ENCODE assay signal across 15 cellular contexts in genomic region chr1:21069549-21069948, GRCh38.
A peak's percentile ranks its signal among the peaks of the same experiment; 100 is the strongest.
DNase-seq lines count a peak whose midpoint lies in the region; ATAC-seq, FAIRE-seq and TF ChIP-seq lines count a peak whose summit lies in the region.
"Had no signal": no experiment of that assay in that cellular context is flagged by ENCODE, and none has a peak within 500 bp of the region (broad histone marks: within the 10 kb centered on the region; RNA-seq: fewer than 3 reads in every experiment).

No MANE protein-coding gene starts in this region.

- no peak for TF ChIP-seq POLR2A in gastrocnemius medialis (IDR thresholded peaks at IDR 0.05)

- H3K36me3 ChIP-seq in ACC112 (ENCODE audit: insufficient read depth, low read length) (no peaks in the 10 kb centered on the region), HUES48 (ENCODE audit: control insufficient read depth, insufficient read depth, low read length) (peaks cover 6% of the 10 kb centered on the region; the same call in 1 of the 2 replicates), mesodermal cell (ENCODE audit: control insufficient read depth, insufficient read depth, low read length) (peaks cover 21% of the 10 kb centered on the region), Caco-2 (ENCODE audit: control insufficient read depth, insufficient read depth, low read length) (no peaks in the 10 kb centered on the region), gastrocnemius medialis (no peaks in the 10 kb centered on the region)
- H3K36me3 ChIP-seq: upper lobe of right lung had no signal

- ATAC-seq in gastrocnemius medialis = no peak
- ATAC-seq: activated naive CD4-positive, alpha-beta T cell treated with anti-CD3 and anti-CD28 coated beads, Interleukin-2, amount 50 U/mL, for 72 hours; upper lobe of right lung had no signal

- in situ Hi-C loops in gastrocnemius medialis (cut with MboI; ENCODE audit: low sequenced_read_pairs in 4 of 4) (no loop called here), ACHN (cut with HindIII; ENCODE audit: low pct_ligation_motif_present, low pct_unique_long_range_greater_than_20kb, low sequenced_read_pairs) (no loop called here)

- POLR2A ChIA-PET in Caco-2 (lab: Charles Lee) = no interaction called here

- H3K36me3 Mint-ChIP-seq in Caco-2 (ENCODE audit: insufficient read depth, unreplicated experiment) = peaks cover 6% of the 10 kb centered on the region
- H3K36me3 Mint-ChIP-seq: activated naive CD4-positive, alpha-beta T cell treated with anti-CD3 and anti-CD28 coated beads, Interleukin-2, amount 50 U/mL, for 72 hours had no signal

- no peak overlapping the region for H3K27ac Mint-ChIP-seq in Caco-2 (ENCODE audit: unreplicated experiment)
- H3K27ac Mint-ChIP-seq: activated naive CD4-positive, alpha-beta T cell treated with anti-CD3 and anti-CD28 coated beads, Interleukin-2, amount 50 U/mL, for 72 hours had no signal

- FAIRE-seq in endometrium (lab: Jason Lieb, UNC) = peak; percentile 46
- FAIRE-seq: A204.1 had no signal

- no peak for DNase-seq in Caco-2
- DNase-seq in gastrocnemius medialis = no peak
- no peak for DNase-seq in OCI-M2 (lab: John Stamatoyannopoulos, UW; ENCODE audit: unreplicated experiment)
- no peak for DNase-seq in ACHN
- DNase-seq: NCI-H1417, NCI-H524 treated with DMSO at 0.1 percent for 48 hours, Right ventricle myocardium superior, upper lobe of right lung had no signal

- H3K9me3 Mint-ChIP-seq in Caco-2 (ENCODE audit: unreplicated experiment) = no peaks in the 10 kb centered on the region
- H3K9me3 Mint-ChIP-seq: activated naive CD4-positive, alpha-beta T cell treated with anti-CD3 and anti-CD28 coated beads, Interleukin-2, amount 50 U/mL, for 72 hours had no signal

- no peak overlapping the region for H2AFZ ChIP-seq in ACC112 (ENCODE audit: low read length, unreplicated experiment)

- peaks cover 9% of the 10 kb centered on the region for H3K4me1 Mint-ChIP-seq in Caco-2 (ENCODE audit: low read depth, unreplicated experiment)

- H3K27ac ChIP-seq in ACC112 (ENCODE audit: low read depth, low read length) (peak overlapping the region; percentile 40), HUES48 (ENCODE audit: low read depth, low read length) (peak overlapping the region; percentile 54), mesodermal cell (ENCODE audit: low read depth, low read length, severe bottlenecking) (peak overlapping the region; percentile 82), gastrocnemius medialis (peak overlapping the region in 2 of 4 donors; percentile 1 to 9)
- H3K27ac ChIP-seq: coronary artery, upper lobe of right lung had no signal

- CTCF ChIA-PET in Caco-2 (lab: Charles Lee) = no interaction called here

- H3K4me3 Mint-ChIP-seq in Caco-2 (ENCODE audit: unreplicated experiment) = no peak overlapping the region

- no peaks in the 10 kb centered on the region for H3K27me3 Mint-ChIP-seq in Caco-2 (ENCODE audit: insufficient read depth, unreplicated experiment)

- 57 to 61% methylated on average over 3 of the region's 4 CpGs for WGBS in mesodermal cell (ENCODE audit: insufficient coverage in 2 of 2), 2 experiments

- H3K4me3 ChIP-seq in ACC112 (ENCODE audit: low read depth, low read length) (no peak overlapping the region), HUES48 (ENCODE audit: low read depth, low read length) (no peak overlapping the region), mesodermal cell (ENCODE audit: extremely low read depth, insufficient read depth, low read length, poor library complexity, severe bottlenecking) (no peak overlapping the region), Caco-2 (ENCODE audit: low read depth, low read length) (no peak overlapping the region), gastrocnemius medialis (no peak overlapping the region)
- H3K4me3 ChIP-seq: coronary artery, upper lobe of right lung had no signal

- BruUV-seq in Caco-2 (replicated peaks; lab: Mats Ljungman, UMichigan) = no TSS peak

- intact Hi-C loops in Caco-2 (cut with micrococcal nuclease; ENCODE audit: unreplicated experiment) (no loop called here), gastrocnemius medialis (cut with DNase I; ENCODE audit: low total_unique reads) (no loop called here)

- TF ChIP-seq CTCF in Caco-2 (IDR thresholded peaks at IDR 0.05; ENCODE audit: insufficient read depth in 1 of 2, low read depth in 1 of 2, low read length in 1 of 2, severe bottlenecking in 1 of 2, unreplicated experiment in 1 of 2) (no peak), gastrocnemius medialis (IDR thresholded peaks at IDR 0.05 in 4 of 5, conservative IDR thresholded peaks at IDR 0.05 in 1 of 5) (no peak)

- peaks cover 24% of the 10 kb centered on the region for H3K4me1 ChIP-seq in ACC112 (ENCODE audit: control insufficient read depth, insufficient read depth, low read length, unreplicated experiment)
- H3K4me1 ChIP-seq in HUES48 (ENCODE audit: control insufficient read depth, insufficient read depth, low read length) = no peaks in the 10 kb centered on the region; the same call in 1 of the 2 replicates
- peaks cover 50% of the 10 kb centered on the region for H3K4me1 ChIP-seq in mesodermal cell (ENCODE audit: control insufficient read depth, insufficient read depth, low read length, poor library complexity, severe bottlenecking)
- no peaks in the 10 kb centered on the region for H3K4me1 ChIP-seq in Caco-2
- peaks cover 8 to 30% of the 10 kb centered on the region in 2 donors for H3K4me1 ChIP-seq in gastrocnemius medialis

- H3K79me2 ChIP-seq in ACC112 (ENCODE audit: control insufficient read depth, insufficient read depth, low read length, unreplicated experiment) = peaks cover 4% of the 10 kb centered on the region

- no peak overlapping the region for H3K9ac ChIP-seq in HUES48 (ENCODE audit: low read depth, low read length)

- no peaks in the 10 kb centered on the region for H3K27me3 ChIP-seq in ACC112 (ENCODE audit: insufficient read depth, low read length)
- no peaks in the 10 kb centered on the region for H3K27me3 ChIP-seq in HUES48 (ENCODE audit: control insufficient read depth, insufficient read depth, low read length)
- H3K27me3 ChIP-seq in Caco-2 (replicated peaks; ENCODE audit: control insufficient read depth, insufficient read depth, low read length) = no peaks in the 10 kb centered on the region
- no peaks in the 10 kb centered on the region for H3K27me3 ChIP-seq in gastrocnemius medialis
- H3K27me3 ChIP-seq: upper lobe of right lung had no signal

- H3K9me3 ChIP-seq in HUES48 (ENCODE audit: control insufficient read depth, insufficient read depth, low read length) (no peaks in the 10 kb centered on the region), mesodermal cell (ENCODE audit: control insufficient read depth, low read length) (no peaks in the 10 kb centered on the region), Caco-2 (no peaks in the 10 kb centered on the region), gastrocnemius medialis (no peaks in the 10 kb centered on the region)
- H3K9me3 ChIP-seq: upper lobe of right lung had no signal
